1 cellular context compared by ENCODE assay signal in genomic region chr5:2895876-2896275, GRCh38.
TF ChIP-seq lines count a peak whose summit lies in the region.

No MANE protein-coding gene starts in this region.

TF ChIP-seq in HepG2, 621 proteins besides CTCF, POLR2A, EP300 and RAD21 (continued from another document):
- TF ChIP-seq ZBTB7A (CRISPR knock-in tag; IDR thresholded peaks at IDR 0.05) (no peak), ARNT (IDR thresholded peaks at IDR 0.05) (no peak), ISX (CRISPR knock-in tag; conservative IDR thresholded peaks at IDR 0.05) (no peak), POLR2AphosphoS5 (IDR thresholded peaks at IDR 0.05; ENCODE audit: low read depth, low read length) (no peak), ARID2 (CRISPR knock-in tag; IDR thresholded peaks at IDR 0.05; ENCODE audit: borderline replicate concordance) (no peak), ZNF232 (CRISPR knock-in tag; IDR thresholded peaks at IDR 0.05; ENCODE audit: borderline replicate concordance) (no peak), GATA4 (IDR thresholded peaks at IDR 0.05; ENCODE audit: borderline replicate concordance, low read depth) (no peak), ZNF691 (CRISPR knock-in tag; IDR thresholded peaks at IDR 0.05; ENCODE audit: borderline replicate concordance, low read depth) (no peak)
